19 cellular contexts compared by ENCODE assay signal in the genomic region with DNA sequence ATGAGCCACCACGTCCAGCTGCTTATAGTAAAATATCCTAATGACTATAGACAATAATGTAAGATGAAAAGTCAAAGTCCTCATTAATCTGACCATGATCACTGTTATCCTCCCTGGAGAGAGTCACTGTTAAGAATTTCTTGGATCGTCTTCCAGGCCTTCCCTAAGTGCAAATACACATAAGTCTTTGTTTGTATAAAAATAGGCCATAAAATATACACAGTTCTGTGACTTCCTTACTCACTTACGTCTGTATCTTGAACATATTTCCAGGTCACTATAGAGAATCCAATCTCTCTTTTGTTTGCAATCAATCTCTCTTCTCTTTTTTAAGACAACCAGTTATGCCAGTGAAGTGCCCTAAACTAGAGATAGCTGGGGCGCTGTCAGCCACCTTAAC.
"Had no signal": no experiment of that assay in that cellular context is flagged by ENCODE, and none has a peak within 500 bp of the region (broad histone marks: within the 10 kb centered on the region; RNA-seq: fewer than 3 reads in every experiment).

No MANE protein-coding gene starts in this region.

- DNase-seq: activated CD4-positive, alpha-beta memory T cell treated with anti-CD3 and anti-CD28 coated beads for 36 hours; activated CD4-positive, alpha-beta T cell treated with anti-CD3 and anti-CD28 coated beads for 36 hours; activated effector memory CD4-positive, alpha-beta T cell treated with anti-CD3 and anti-CD28 coated beads, Interleukin-2, amount 50 U/mL, for 16 hours; activated T-cell treated with anti-CD3 and anti-CD28 coated beads, Interleukin-2, amount 50 U/mL, for 4 hours; dorsolateral prefrontal cortex; hypothalamus; kidney; left ventricle myocardium superior; mesendoderm; right cardiac atrium; SK-N-SH; stimulated activated CD4-positive, alpha-beta T cell treated with anti-CD3 and anti-CD28 coated beads, Interleukin-4, amount 100 ng/mL, for 4 hours; stimulated activated CD8-positive, alpha-beta memory T cell treated with anti-CD3 and anti-CD28 coated beads, Interleukin-4, amount 100 ng/mL, for 48 hours; stimulated activated naive CD8-positive, alpha-beta T cell treated with anti-CD3 and anti-CD28 coated beads, Interleukin-15, Interleukin-2, amounts not matched to agents 100 U/mL and 50 U/mL, for 24 hours; T-helper 1 cell; T1000; transverse colon had no signal

- H3K9me3 ChIP-seq: prostate gland, SK-N-SH, transverse colon had no signal

- H3K9me3 Mint-ChIP-seq: activated CD4-positive, alpha-beta memory T cell treated with anti-CD3 and anti-CD28 coated beads for 36 hours; activated T-cell treated with anti-CD3 and anti-CD28 coated beads, Interleukin-2, amount 50 U/mL, for 4 hours had no signal

- ATAC-seq: activated CD4-positive, alpha-beta T cell treated with anti-CD3 and anti-CD28 coated beads for 36 hours; activated T-cell treated with anti-CD3 and anti-CD28 coated beads, Interleukin-2, amount 50 U/mL, for 4 hours; stimulated activated naive CD8-positive, alpha-beta T cell treated with anti-CD3 and anti-CD28 coated beads, Interleukin-15, Interleukin-2, amounts not matched to agents 100 U/mL and 50 U/mL, for 24 hours had no signal

- H3K27ac ChIP-seq: dorsolateral prefrontal cortex, prostate gland, transverse colon had no signal

- H3K4me1 ChIP-seq: prostate gland had no signal

- H3K36me3 Mint-ChIP-seq: activated CD4-positive, alpha-beta memory T cell treated with anti-CD3 and anti-CD28 coated beads for 36 hours had no signal

- H3K4me3 ChIP-seq: dorsolateral prefrontal cortex, prostate gland, skin epidermis, transverse colon had no signal

- H3K36me3 ChIP-seq: prostate gland, transverse colon had no signal

- H3K4me3 Mint-ChIP-seq: activated CD4-positive, alpha-beta memory T cell treated with anti-CD3 and anti-CD28 coated beads for 36 hours; activated CD4-positive, alpha-beta T cell treated with anti-CD3 and anti-CD28 coated beads for 36 hours; activated T-cell treated with anti-CD3 and anti-CD28 coated beads, Interleukin-2, amount 50 U/mL, for 4 hours had no signal

- H3K27ac Mint-ChIP-seq: activated CD4-positive, alpha-beta memory T cell treated with anti-CD3 and anti-CD28 coated beads for 36 hours; activated CD4-positive, alpha-beta T cell treated with anti-CD3 and anti-CD28 coated beads for 36 hours had no signal

- H3K27me3 Mint-ChIP-seq: activated CD4-positive, alpha-beta memory T cell treated with anti-CD3 and anti-CD28 coated beads for 36 hours; activated CD4-positive, alpha-beta T cell treated with anti-CD3 and anti-CD28 coated beads for 36 hours had no signal

- H3K27me3 ChIP-seq: transverse colon had no signal
